19 cellular contexts compared by ENCODE assay signal in the genomic region with DNA sequence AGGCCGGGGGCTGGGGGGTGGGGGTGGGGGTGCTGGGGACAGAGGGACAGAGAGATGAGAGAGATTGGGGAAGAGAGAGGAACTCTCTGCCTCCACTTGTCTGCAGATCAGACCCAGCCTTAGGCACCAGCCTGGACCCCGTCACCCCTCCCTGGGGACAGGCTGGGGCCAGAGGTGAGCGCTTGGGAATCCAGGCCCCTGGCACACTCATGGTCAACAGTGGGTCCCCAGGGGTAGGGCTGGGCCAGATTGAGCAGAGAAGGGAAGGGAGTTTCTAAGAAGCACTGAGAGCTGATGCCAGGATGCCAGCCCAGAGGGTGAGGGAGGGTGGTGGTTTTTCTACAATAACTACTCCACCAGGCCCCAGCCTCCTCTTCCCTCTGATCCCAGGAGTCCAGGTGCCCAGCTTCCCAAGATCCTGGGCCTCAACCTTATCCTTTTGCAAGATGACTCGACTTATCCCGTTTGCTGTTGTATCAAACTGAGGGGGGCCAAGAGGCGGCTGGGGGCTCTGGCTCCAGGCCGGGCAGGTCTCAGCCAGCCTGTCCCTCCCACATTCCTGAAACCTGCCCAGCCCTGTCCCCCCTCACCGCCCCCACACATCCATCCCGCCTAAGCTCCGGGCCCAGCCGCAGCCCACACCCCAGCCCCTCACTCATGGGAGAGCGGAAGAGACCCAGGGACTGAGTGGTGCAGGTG. TPM values are rescaled to one million over a fixed set of nuclear protein-coding genes. Genes with fewer than 3 reads are reported as not detected.
DNase-seq lines count a peak whose midpoint lies in the region; ATAC-seq, FAIRE-seq and TF ChIP-seq lines count a peak whose summit lies in the region.
"Had no signal": no experiment of that assay in that cellular context is flagged by ENCODE, and none has a peak within 500 bp of the region (broad histone marks: within the 10 kb centered on the region; RNA-seq: fewer than 3 reads in every experiment).

No MANE protein-coding gene starts in this region.

- H3K9ac ChIP-seq in ES-I3 (ENCODE audit: low read depth, low read length) = peak overlapping the region; percentile 25; the same call in 1 of the 2 replicates
- peak overlapping the region; percentile 80 for H3K9ac ChIP-seq in keratinocyte (ENCODE audit: control insufficient read depth, extremely low read depth, insufficient read depth, low read length)
- H3K9ac ChIP-seq: KMS-11 had no signal

- intact Hi-C loops in spleen (cut with DNase I; ENCODE audit: low total_unique reads) (no loop called here), natural killer cell (cut with micrococcal nuclease) (loop anchor here (10.0 kb wide), 1 partner anchor 245 kb away; no protein-coding TSS in a partner anchor)

- no peak for DNase-seq in WTC11 (ENCODE audit: low spot score)
- no peak for DNase-seq in keratinocyte (ENCODE audit: low read depth, low spot score)
- no peak for DNase-seq in spleen
- no peak for DNase-seq in activated CD4-positive, alpha-beta T cell treated with anti-CD3 and anti-CD28 coated beads, Interleukin-2, amount 50 U/mL, for 48 hours
- DNase-seq in natural killer cell = no peak
- DNase-seq in NCI-H2171 treated with DMSO at 0.1 percent for 48 hours (lab: John Stamatoyannopoulos, UW) = no peak
- DNase-seq: GF-D8; NCI-H1694; NCI-H82; stimulated activated CD4-positive, alpha-beta T cell treated with anti-CD3 and anti-CD28 coated beads, Interleukin-2, amount 100 ng/mL, for 48 hours had no signal

- no peaks in the 10 kb centered on the region for H3K27me3 ChIP-seq in keratinocyte (ENCODE audit: control insufficient read depth, extremely low read depth, insufficient read depth, low read length)
- peaks cover 0 to 36% (median 0%) of the 10 kb centered on the region in 7 donors for H3K27me3 ChIP-seq in spleen (replicated peaks in 1 of 7)
- H3K27me3 ChIP-seq: gastroesophageal sphincter had no signal

- no peak for FAIRE-seq in keratinocyte (lab: Jason Lieb, UNC)

- H3K79me2 ChIP-seq in keratinocyte (ENCODE audit: control insufficient read depth, insufficient read depth, low read length) = no peaks in the 10 kb centered on the region
- H3K79me2 ChIP-seq: parathyroid adenoma had no signal

- H2AFZ ChIP-seq in keratinocyte (ENCODE audit: control insufficient read depth, low read length) = no peak overlapping the region

- dilution Hi-C loops in keratinocyte (cut with MboI; ENCODE audit: extremely low pct_ligation_motif_present, low sequenced_read_pairs) = no loop called here

- TF ChIP-seq CTCF in WTC11 (IDR thresholded peaks at IDR 0.05) (no peak), keratinocyte (optimal IDR thresholded peaks at IDR 0.05 in 1 of 3, IDR thresholded peaks at IDR 0.05 in 1 of 3, conservative IDR thresholded peaks at IDR 0.05 in 1 of 3; ENCODE audit: extremely low read depth in 1 of 3, insufficient read depth in 2 of 3, low read length in 3 of 3) (no peak), spleen (IDR thresholded peaks at IDR 0.05 in 8 of 11, conservative IDR thresholded peaks at IDR 0.05 in 3 of 11) (no peak), natural killer cell (IDR thresholded peaks at IDR 0.05) (no peak)

- peaks cover 7% of the 10 kb centered on the region for H4K20me1 ChIP-seq in keratinocyte (ENCODE audit: control insufficient read depth, extremely low read depth, insufficient read depth, low read length)

- TF ChIP-seq POLR2A in spleen (IDR thresholded peaks at IDR 0.05) = no peak

- POLR2A ChIA-PET in WTC11 (lab: Charles Lee) = interaction anchor here (0.6 to 1.5 kb wide), 4 partner anchors 33 to 132 kb away, joined by 3 to 6 read pairs (median 4); a partner anchor contains a TSS

- peak overlapping the region; percentile 46 to 81 (median 58) for H3K4me3 ChIP-seq in keratinocyte (ENCODE audit: control insufficient read depth in 2 of 3, extremely low read depth in 1 of 3, insufficient read depth in 2 of 3, low read depth in 1 of 3, low read length in 3 of 3)
- peak overlapping the region in 5 of 8 donors; percentile 43 to 71 (median 49) for H3K4me3 ChIP-seq in spleen

- H3K4me1 Mint-ChIP-seq in WTC11 = peaks cover 42% of the 10 kb centered on the region
- peaks cover 0 to 3% of the 10 kb centered on the region in 2 donors for H3K4me1 Mint-ChIP-seq in natural killer cell

- WGBS in spleen, 5 donors = 68 to 82% (median 73%) methylated on average over 11 to 12 of the region's 12 CpGs

- H3K9me3 ChIP-seq in ES-I3 (ENCODE audit: control insufficient read depth, insufficient read depth, low read length) (no peaks in the 10 kb centered on the region), keratinocyte (ENCODE audit: control insufficient read depth, low read depth, low read length) (no peaks in the 10 kb centered on the region), spleen (no peaks in the 10 kb centered on the region)
- H3K9me3 ChIP-seq: gastroesophageal sphincter had no signal

- H3K36me3 Mint-ChIP-seq in WTC11 (peaks cover 19% of the 10 kb centered on the region), natural killer cell (no peaks in the 10 kb centered on the region)
- H3K36me3 Mint-ChIP-seq: activated naive CD8-positive, alpha-beta T cell; memory B cell; stimulated activated memory B cell treated with anti-CD40 and anti-IgM and Interleukin-4, amounts not matched to agents 10 μg/mL and 1 μg/mL and 100 μg/mL, for 72 hours had no signal

- H3K9me3 Mint-ChIP-seq in WTC11 (no peaks in the 10 kb centered on the region), natural killer cell (no peaks in the 10 kb centered on the region)
- H3K9me3 Mint-ChIP-seq: memory B cell; stimulated activated memory B cell treated with anti-CD40 and anti-IgM and Interleukin-4, amounts not matched to agents 10 μg/mL and 1 μg/mL and 100 μg/mL, for 72 hours had no signal

- H3K4me3 Mint-ChIP-seq in WTC11 (peak overlapping the region; percentile 75), natural killer cell (no peak overlapping the region)
- H3K4me3 Mint-ChIP-seq: stimulated activated memory B cell treated with anti-CD40 and anti-IgM and Interleukin-4, amounts not matched to agents 10 μg/mL and 1 μg/mL and 100 μg/mL, for 72 hours had no signal

- no peak overlapping the region for H3K27ac ChIP-seq in keratinocyte (ENCODE audit: control insufficient read depth, insufficient read depth, low read length)
- H3K27ac ChIP-seq in spleen = peak overlapping the region in 2 of 8 donors; percentile 74 to 75
- H3K27ac ChIP-seq: KMS-11 had no signal

- H3K4me1 ChIP-seq in ES-I3 (ENCODE audit: insufficient read depth, low read length) (peaks cover 35% of the 10 kb centered on the region), keratinocyte (ENCODE audit: control insufficient read depth, extremely low read depth, insufficient read depth, low read length) (peaks cover 42% of the 10 kb centered on the region), spleen (peaks cover 6 to 35% (median 27%) of the 10 kb centered on the region in 6 donors)

- ATAC-seq in WTC11 (no peak), GM18511 (IDR thresholded peaks at IDR 0.05; ENCODE audit: unreplicated experiment) (no peak), natural killer cell (no peak)
- ATAC-seq: gastroesophageal sphincter; stimulated activated memory B cell treated with anti-CD40 and anti-IgM and Interleukin-4, amounts not matched to agents 10 μg/mL and 1 μg/mL and 100 μg/mL, for 72 hours had no signal

- peaks cover 4% of the 10 kb centered on the region; the same call in 1 of the 2 replicates for H3K36me3 ChIP-seq in ES-I3 (ENCODE audit: insufficient read depth, low read length)
- peaks cover 9 to 23% of the 10 kb centered on the region in 2 experiments for H3K36me3 ChIP-seq in keratinocyte (ENCODE audit: control insufficient read depth in 2 of 2, extremely low read depth in 1 of 2, insufficient read depth in 2 of 2, low read length in 2 of 2)
- peaks cover 0 to 27% (median 3%) of the 10 kb centered on the region in 6 donors for H3K36me3 ChIP-seq in spleen

- CTCF ChIA-PET in WTC11 (lab: Charles Lee) = interaction anchor here (0.6 to 5.0 kb wide), 7 partner anchors 11 to 200 kb away, joined by 3 to 74 read pairs (median 12); a partner anchor contains a TSS

- no peaks in the 10 kb centered on the region for H3K9me1 ChIP-seq in keratinocyte (ENCODE audit: control insufficient read depth, extremely low read depth, insufficient read depth, low read length)

- H3K4me2 ChIP-seq in keratinocyte (ENCODE audit: control insufficient read depth, extremely low read depth, insufficient read depth, low read depth, low read length) = peak overlapping the region; percentile 97
- H3K4me2 ChIP-seq: KMS-11 had no signal

- H3K27me3 Mint-ChIP-seq in WTC11 (ENCODE audit: low read depth) (peaks cover 77% of the 10 kb centered on the region), natural killer cell (ENCODE audit: low read depth in 2 of 2) (peaks cover 0 to 8% of the 10 kb centered on the region in 2 donors)

- no peak overlapping the region for H3K27ac Mint-ChIP-seq in WTC11
- no peak overlapping the region for H3K27ac Mint-ChIP-seq in natural killer cell
- H3K27ac Mint-ChIP-seq: activated naive CD8-positive, alpha-beta T cell; memory B cell; stimulated activated memory B cell treated with anti-CD40 and anti-IgM and Interleukin-4, amounts not matched to agents 10 μg/mL and 1 μg/mL and 100 μg/mL, for 72 hours had no signal

RNA-seq across cellular contexts. Expression of a gene that starts 1.1 kb away (rescaled TPM):
- 73.1 to 89.5 TPM (median 80.0 TPM) in 3 replicates for total RNA-seq in WTC11 (2021)
- polyA plus RNA-seq in keratinocyte = 13.6 to 28.4 TPM (median 20.8 TPM) in 3 replicates
- 35.5 TPM for polyA plus RNA-seq in keratinocyte (2011; ENCODE audit: low read depth)
- 8.3 and 23.8 TPM in 2 replicates for polyA plus RNA-seq in keratinocyte (2011; cell fraction: cytosol; rRNA removed)
- polyA plus RNA-seq in keratinocyte (2011; cell fraction: nucleus; rRNA removed) = 77.2 and 107 TPM in 2 replicates
- polyA plus RNA-seq in keratinocyte (2012; ENCODE audit: low replicate concordance) = 44.8 and 76.7 TPM in 2 replicates
- 13.7 to 36.7 TPM (median 16.2 TPM) in 3 replicates for polyA minus RNA-seq in keratinocyte
- polyA minus RNA-seq in keratinocyte (2011; cell fraction: cytosol; rRNA and poly(A)+ RNA removed) = 39.3 TPM
- 68.3 and 68.9 TPM in 2 replicates for polyA minus RNA-seq in keratinocyte (2011; cell fraction: nucleus; rRNA and poly(A)+ RNA removed)
- total RNA-seq in spleen = 10 to 100 TPM; 26.3 to 64.8 (median 55.6) TPM
- polyA plus RNA-seq in spleen = 10 to 100 TPM in 1 of 3 donors, 1 to 10 TPM in 2; 4.9 to 28.6 (median 8.0) TPM
- not detected for total RNA-seq in natural killer cell

RNA-seq across cellular contexts. Expression of a gene that starts 32.3 kb away (rescaled TPM):
- total RNA-seq in WTC11 (2021) = 20.5 to 29.5 TPM (median 27.8 TPM) in 3 replicates
- polyA plus RNA-seq in keratinocyte = 27.8 to 58.6 TPM (median 30.1 TPM) in 3 replicates
- 12.3 TPM for polyA plus RNA-seq in keratinocyte (2011; ENCODE audit: low read depth)
- polyA plus RNA-seq in keratinocyte (2011; cell fraction: cytosol; rRNA removed) = 27.4 and 54.0 TPM in 2 replicates
- 57.2 and 98.5 TPM in 2 replicates for polyA plus RNA-seq in keratinocyte (2011; cell fraction: nucleus; rRNA removed)
- 26.6 and 50.7 TPM in 2 replicates for polyA plus RNA-seq in keratinocyte (2012; ENCODE audit: low replicate concordance)
- polyA minus RNA-seq in keratinocyte = 68.8 to 110 TPM (median 88.1 TPM) in 3 replicates
- polyA minus RNA-seq in keratinocyte (2011; cell fraction: cytosol; rRNA and poly(A)+ RNA removed) = 80.4 TPM
- polyA minus RNA-seq in keratinocyte (2011; cell fraction: nucleus; rRNA and poly(A)+ RNA removed) = 55.4 and 73.0 TPM in 2 replicates
- not detected for total RNA-seq in spleen
- polyA plus RNA-seq in spleen = not detected
- not detected for total RNA-seq in natural killer cell
- total RNA-seq: SK-MEL-5 had no signal

RNA-seq across cellular contexts. Expression of a gene that starts 36.1 kb away (rescaled TPM):
- total RNA-seq in WTC11 (2021) (164 to 170 TPM (median 168 TPM) in 3 replicates), spleen (100 to 1,000 TPM in 4 of 7 donors, 10 to 100 TPM in 3; 94.1 to 136 (median 101) TPM), natural killer cell (10 to 100 TPM in 1 of 3 donors, 1 to 10 TPM in 2; 1.6 to 10.3 (median 2.7) TPM)
- polyA plus RNA-seq in keratinocyte (26.8 to 38.9 TPM (median 29.8 TPM) in 3 replicates), spleen (10 to 100 TPM; 14.3 to 57.1 (median 41.6) TPM)
- 39.2 TPM for polyA plus RNA-seq in keratinocyte (2011; ENCODE audit: low read depth)
- 20.2 and 26.0 TPM in 2 replicates for polyA plus RNA-seq in keratinocyte (2011; cell fraction: cytosol; rRNA removed)
- 70.7 and 97.0 TPM in 2 replicates for polyA plus RNA-seq in keratinocyte (2011; cell fraction: nucleus; rRNA removed)
- 47.3 and 77.1 TPM in 2 replicates for polyA plus RNA-seq in keratinocyte (2012; ENCODE audit: low replicate concordance)
- 40.8 to 124 TPM (median 41.7 TPM) in 3 replicates for polyA minus RNA-seq in keratinocyte
- 36.6 TPM for polyA minus RNA-seq in keratinocyte (2011; cell fraction: cytosol; rRNA and poly(A)+ RNA removed)
- polyA minus RNA-seq in keratinocyte (2011; cell fraction: nucleus; rRNA and poly(A)+ RNA removed) = 45.4 and 54.4 TPM in 2 replicates

Comparison
In these comparisons a context has a peak if more than half of its experiments do, and no peak if none do; other contexts are left out.
1. RNA of a gene that starts 1.1 kb away (total RNA-seq): 73.1 to 89.5 TPM in WTC11 and 26.3 to 64.8 TPM in spleen; not detected in natural killer cell; every median in the first group is over 10 times any median in the second.
2. RNA of a gene that starts 32.3 kb away (total RNA-seq): 20.5 to 29.5 TPM in WTC11; not detected in spleen and not detected in natural killer cell; every median in the first group is over 10 times any median in the second.
3. RNA of a gene that starts 36.1 kb away (total RNA-seq): 164 to 170 TPM in WTC11 and 94.1 to 136 TPM in spleen; 1.6 to 10.3 TPM in natural killer cell; every median in the first group is over 4 times any median in the second.